ENCODE assay signal across 23 cellular contexts in the genomic region with DNA sequence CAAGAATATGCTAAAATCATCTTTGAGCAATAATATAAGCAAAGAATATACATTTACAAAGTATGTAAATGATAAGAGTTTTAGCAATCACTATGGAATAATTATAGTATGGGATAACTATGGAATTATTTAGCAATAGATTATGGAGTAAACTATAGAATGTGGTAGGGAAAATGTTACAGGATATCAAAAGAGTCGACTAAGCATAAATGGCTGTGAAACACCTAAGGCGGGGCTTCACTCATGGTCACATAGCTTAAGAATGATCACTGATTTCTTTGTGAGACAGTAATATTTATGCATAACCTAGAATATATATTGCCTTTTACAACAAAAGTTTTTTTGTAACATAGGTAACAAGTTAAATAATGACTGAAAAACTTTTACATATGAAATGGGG.
"Had no signal": no experiment of that assay in that cellular context is flagged by ENCODE, and none has a peak within 500 bp of the region (broad histone marks: within the 10 kb centered on the region; RNA-seq: fewer than 3 reads in every experiment).

No MANE protein-coding gene starts in this region.

- ATAC-seq: esophagus mucosa, gastrocnemius medialis, heart right ventricle, left cardiac atrium, left lung, left ventricle myocardium superior, lower lobe of right lung had no signal

- H3K27me3 ChIP-seq: dorsolateral prefrontal cortex, esophagus squamous epithelium, gastrocnemius medialis, heart right ventricle, left lung had no signal

- H3K4me1 ChIP-seq: esophagus squamous epithelium, gastrocnemius medialis, heart right ventricle, left lung, lower lobe of right lung had no signal

- DNase-seq: dermis blood vessel endothelial cell; dorsolateral prefrontal cortex; effector CD4-positive, alpha-beta T cell; effector memory CD4-positive, alpha-beta T cell; erythroblast; esophagus squamous epithelium; foreskin fibroblast; foreskin melanocyte; gastrocnemius medialis; glutamatergic neuron; head of caudate nucleus; heart right ventricle; hippocampal formation; left cardiac atrium; left lung; left ventricle myocardium superior; lower lobe of right lung; mesendoderm; midbrain had no signal

- H3K4me3 ChIP-seq: coronary artery, dorsolateral prefrontal cortex, esophagus squamous epithelium, gastrocnemius medialis, heart right ventricle, left lung, lower lobe of right lung had no signal

- H3K27ac ChIP-seq: coronary artery, dorsolateral prefrontal cortex, epithelial cell of prostate, esophagus squamous epithelium, gastrocnemius medialis, heart right ventricle, left lung, lower lobe of right lung had no signal

- H3K9me3 ChIP-seq: esophagus squamous epithelium, gastrocnemius medialis, left lung, lower lobe of right lung had no signal

- FAIRE-seq: islet of Langerhans had no signal

- H3K36me3 ChIP-seq: esophagus squamous epithelium, gastrocnemius medialis, heart right ventricle, left lung, lower lobe of right lung had no signal
